Comparison of ENCODE assay signal across 23 cellular contexts in genomic region chr19:14339741-14340140, GRCh38. TPM values are rescaled to one million over a fixed set of nuclear protein-coding genes. Genes with fewer than 3 reads are reported as not detected.
DNase-seq lines count a peak whose midpoint lies in the region; TF ChIP-seq lines count a peak whose summit lies in the region.
"Had no signal": no experiment of that assay in that cellular context is flagged by ENCODE, and none has a peak within 500 bp of the region (broad histone marks: within the 10 kb centered on the region; RNA-seq: fewer than 3 reads in every experiment).

No MANE protein-coding gene starts in this region.

- H3K79me2 ChIP-seq in neural progenitor cell (ENCODE audit: low read depth): no peaks in the 10 kb centered on the region

- H3K4me3 ChIP-seq in HEK293 (ENCODE audit: low read depth, low read length) (no peak overlapping the region), neural progenitor cell (no peak overlapping the region)
- H3K4me3 ChIP-seq: A549, BLaER1, GM12878 had no signal

- H3K9me3 ChIP-seq in HEK293 (ENCODE audit: control insufficient read depth, insufficient read depth, low read depth, low read length) (no peaks in the 10 kb centered on the region), neural progenitor cell (ENCODE audit: low read depth) (no peaks in the 10 kb centered on the region)
- H3K9me3 ChIP-seq: A549, BE2C, BLaER1 had no signal

- H2AFZ ChIP-seq in neural progenitor cell (replicated peaks): no peak overlapping the region

- no peaks in the 10 kb centered on the region for H4K20me1 ChIP-seq in neural progenitor cell (ENCODE audit: low read depth)
- H4K20me1 ChIP-seq: BLaER1 had no signal

- H3K36me3 Mint-ChIP-seq in neural progenitor cell: no peaks in the 10 kb centered on the region
- H3K36me3 Mint-ChIP-seq: CD14-positive monocyte; CD4-positive, CD25-positive, alpha-beta regulatory T cell; CD8-positive, alpha-beta memory T cell had no signal

- peak; percentile 4 for DNase-seq in AG20443 (ENCODE audit: low spot score)
- DNase-seq in neural progenitor cell (ENCODE audit: low spot score): no peak
- DNase-seq in activated CD8-positive, alpha-beta memory T cell treated with anti-CD3 and anti-CD28 coated beads for 24 hours: no peak
- no peak for DNase-seq in activated CD4-positive, alpha-beta T cell treated with anti-CD3 and anti-CD28 coated beads, Interleukin-2, amount 50 U/mL, for 48 hours
- DNase-seq: BE2C; C1 segment of cervical spinal cord; CD4-positive, alpha-beta memory T cell; CD4-positive, CD25-positive, alpha-beta regulatory T cell; CD8-positive, alpha-beta memory T cell; COR-L47; DMS 273 treated with DMSO at 0.1 percent for 48 hours; DMS153; DMS53; DMS79; DND-41; EL; GDM1 had no signal

- H3K36me3 ChIP-seq in HEK293 (ENCODE audit: control insufficient read depth in 2 of 2, insufficient read depth in 1 of 2, low read length in 2 of 2) (no peaks in the 10 kb centered on the region), neural progenitor cell (no peaks in the 10 kb centered on the region)
- H3K36me3 ChIP-seq: BE2C, BLaER1 had no signal

- no peaks in the 10 kb centered on the region for H3K27me3 ChIP-seq in neural progenitor cell
- H3K27me3 ChIP-seq: BE2C, BLaER1 had no signal

- no peak overlapping the region for H3K9ac ChIP-seq in neural progenitor cell
- H3K9ac ChIP-seq: BLaER1 had no signal

- H3K27me3 Mint-ChIP-seq in neural progenitor cell (ENCODE audit: insufficient read depth, low read depth): peaks cover 4% of the 10 kb centered on the region
- H3K27me3 Mint-ChIP-seq: CD4-positive, alpha-beta memory T cell had no signal

- no peaks in the 10 kb centered on the region for H3K4me1 ChIP-seq in HEK293 (ENCODE audit: control insufficient read depth, insufficient read depth, low read length)
- no peaks in the 10 kb centered on the region for H3K4me1 ChIP-seq in neural progenitor cell
- H3K4me1 ChIP-seq: A549, BE2C had no signal

- POLR2A ChIA-PET in HEK293 (lab: Yijun Ruan, JAX): no interaction called here

- H3F3A ChIP-seq in neural progenitor cell (ENCODE audit: low read depth): peaks cover 6% of the 10 kb centered on the region

- CTCF ChIA-PET in HEK293 (lab: Yijun Ruan, JAX): no interaction called here

- H3K27ac ChIP-seq in HEK293 (ENCODE audit: extremely low read depth, low read depth, low read length) (no peak overlapping the region), neural progenitor cell (no peak overlapping the region)
- H3K27ac ChIP-seq: 22Rv1, A549, BLaER1 had no signal

- H3K4me2 ChIP-seq in neural progenitor cell: no peak overlapping the region
- H3K4me2 ChIP-seq: A549, BLaER1 had no signal

- H3K4me1 Mint-ChIP-seq in neural progenitor cell: peaks cover 6% of the 10 kb centered on the region

- no peak overlapping the region for H3K27ac Mint-ChIP-seq in neural progenitor cell
- H3K27ac Mint-ChIP-seq: CD4-positive, alpha-beta memory T cell; CD8-positive, alpha-beta memory T cell had no signal

- TF ChIP-seq CTCF in HEK293 (tag by site-specific recombination; IDR thresholded peaks at IDR 0.05) (no peak), neural progenitor cell (IDR thresholded peaks at IDR 0.05) (no peak)

- no peaks in the 10 kb centered on the region for H3K9me3 Mint-ChIP-seq in neural progenitor cell
- H3K9me3 Mint-ChIP-seq: CD8-positive, alpha-beta memory T cell had no signal

- H3K4me3 Mint-ChIP-seq in neural progenitor cell: peak overlapping the region; percentile 64
- H3K4me3 Mint-ChIP-seq: CD14-positive monocyte; CD4-positive, alpha-beta memory T cell; CD4-positive, CD25-positive, alpha-beta regulatory T cell; CD8-positive, alpha-beta memory T cell had no signal

TF ChIP-seq in HEK293, 187 proteins besides CTCF, POLR2A, EP300 and RAD21:
- peak; percentile 44 for TF ChIP-seq ZFHX2 (tag by site-specific recombination; conservative IDR thresholded peaks at IDR 0.05)
- peak; percentile 92 for TF ChIP-seq ZNF37A (tag by site-specific recombination; IDR thresholded peaks at IDR 0.05)
- no peak for TF ChIP-seq TCF7L2 (IDR thresholded peaks at IDR 0.05; ENCODE audit: borderline replicate concordance, low read depth, low read length)

RNA-seq across cellular contexts. Expression of gene ADGRE5, which starts 41.5 kb away (rescaled TPM):
- total RNA-seq in neural progenitor cell (ENCODE audit: low replicate concordance): 1.1 and 1.5 TPM in 2 replicates
